Comparison of ENCODE assay signal across 9 cellular contexts in genomic region chr3:126197854-126198584, GRCh38. TPM values are rescaled to one million over a fixed set of nuclear protein-coding genes. Genes with fewer than 3 reads are reported as not detected.
DNase-seq lines count a peak whose midpoint lies in the region; ATAC-seq, FAIRE-seq and TF ChIP-seq lines count a peak whose summit lies in the region.
"Had no signal": no experiment of that assay in that cellular context is flagged by ENCODE, and none has a peak within 500 bp of the region (broad histone marks: within the 10 kb centered on the region; RNA-seq: fewer than 3 reads in every experiment).

No MANE protein-coding gene starts in this region.

- peak; percentile 42 for FAIRE-seq in GM12892 (lab: Jason Lieb, UNC)
- FAIRE-seq: islet of Langerhans had no signal

- H4K8ac ChIP-seq in neuronal stem cell (ENCODE audit: low read depth, low read length), result no peak overlapping the region

- H3K4me3 ChIP-seq in tibial artery, result no peak overlapping the region
- H3K4me3 ChIP-seq in neuronal stem cell (ENCODE audit: low read length in 2 of 2), result no peak overlapping the region

- H2BK5ac ChIP-seq in neuronal stem cell (ENCODE audit: low read length), result no peak overlapping the region

- no peak overlapping the region for H2BK12ac ChIP-seq in neuronal stem cell (ENCODE audit: low read length)

- peak; percentile 51 for TF ChIP-seq CTCF in natural killer cell (IDR thresholded peaks at IDR 0.05)
- TF ChIP-seq CTCF in tibial artery (IDR thresholded peaks at IDR 0.05), result peak; percentile 76 to 77

- no peak overlapping the region for H3K4me2 ChIP-seq in neuronal stem cell (ENCODE audit: insufficient read depth, low read length, poor library complexity, severe bottlenecking)

- no peak overlapping the region for H3K4ac ChIP-seq in neuronal stem cell (ENCODE audit: low read length)

- no peaks in the 10 kb centered on the region for H3K79me1 ChIP-seq in neuronal stem cell (ENCODE audit: low read depth, low read length)

- H3K9me3 Mint-ChIP-seq in natural killer cell, result peaks cover 0 to 3% of the 10 kb centered on the region in 2 donors

- H3K36me3 ChIP-seq in tibial artery (no peaks in the 10 kb centered on the region), neuronal stem cell (replicated peaks in 1 of 2; ENCODE audit: control insufficient read depth in 2 of 2, insufficient read depth in 2 of 2, low read length in 2 of 2) (no peaks in the 10 kb centered on the region)

- H3K27me3 ChIP-seq in tibial artery, result no peaks in the 10 kb centered on the region
- H3K27me3 ChIP-seq in neuronal stem cell (ENCODE audit: control insufficient read depth in 3 of 3, insufficient read depth in 3 of 3, low read depth in 1 of 3, low read length in 3 of 3), result no peaks in the 10 kb centered on the region

- no peak overlapping the region for H4K91ac ChIP-seq in neuronal stem cell (ENCODE audit: low read depth, low read length, poor library complexity)

- H3K36me3 Mint-ChIP-seq in natural killer cell, result no peaks in the 10 kb centered on the region

- H3K9me3 ChIP-seq in tibial artery (no peaks in the 10 kb centered on the region), neuronal stem cell (replicated peaks in 1 of 2; ENCODE audit: control insufficient read depth in 2 of 2, insufficient read depth in 1 of 2, low read depth in 1 of 2, low read length in 2 of 2) (peaks cover 0 to 3% of the 10 kb centered on the region in 2 donors)

- no peak overlapping the region for H2AK5ac ChIP-seq in neuronal stem cell (ENCODE audit: low read depth, low read length)

- H3K18ac ChIP-seq in neuronal stem cell (ENCODE audit: low read length), result no peak overlapping the region

- no peak overlapping the region for H3K14ac ChIP-seq in neuronal stem cell (ENCODE audit: low read length)

- no peak overlapping the region for H3K27ac Mint-ChIP-seq in natural killer cell

- no peak overlapping the region for H2BK120ac ChIP-seq in neuronal stem cell (ENCODE audit: low read depth, low read length)

- no peak overlapping the region for H2BK15ac ChIP-seq in neuronal stem cell (ENCODE audit: low read length)

- no peak overlapping the region for H3K9ac ChIP-seq in neuronal stem cell (ENCODE audit: low read depth, low read length, poor library complexity)

- no peak overlapping the region for H3K23ac ChIP-seq in neuronal stem cell (ENCODE audit: low read depth, low read length, poor library complexity)

- intact Hi-C loops in natural killer cell (cut with micrococcal nuclease), result no loop called here
- intact Hi-C loops in tibial artery (cut with DNase I; ENCODE audit: low total_unique reads), result loop anchor here (10.0 kb wide), 1 partner anchor 63 kb away; no protein-coding TSS in a partner anchor

- H3K27ac ChIP-seq in tibial artery (no peak overlapping the region), neuronal stem cell (replicated peaks; ENCODE audit: low read length) (no peak overlapping the region)

- peaks cover 0 to 24% of the 10 kb centered on the region in 2 donors for H3K27me3 Mint-ChIP-seq in natural killer cell (ENCODE audit: low read depth in 2 of 2)

- no peak for TF ChIP-seq POLR2A in GM12892 (IDR thresholded peaks at IDR 0.05; ENCODE audit: low read depth, low read length)
- no peak for TF ChIP-seq POLR2A in erythroblast (IDR thresholded peaks at IDR 0.05; ENCODE audit: low read length)

- DNase-seq in AG08395 (ENCODE audit: low spot score), result peak; percentile 88
- peak; percentile 29 for DNase-seq in GM12892 (ENCODE audit: insufficient read length)
- DNase-seq in NCI-H1694 (lab: John Stamatoyannopoulos, UW), result peak; percentile 54
- DNase-seq in activated CD4-positive, alpha-beta T cell treated with anti-CD3 and anti-CD28 coated beads for 24 hours (ENCODE audit: low read depth in 2 of 2), result peak; percentile 12 to 31
- peak; percentile 20 to 40 for DNase-seq in erythroblast (lab: John Stamatoyannopoulos, UW)
- no peak for DNase-seq in natural killer cell
- peak; percentile 85 to 86 for DNase-seq in tibial artery
- no peak for DNase-seq in neuronal stem cell (ENCODE audit: low spot score)

- H2AFZ ChIP-seq in neuronal stem cell (ENCODE audit: low read length), result no peak overlapping the region

- WGBS in neuronal stem cell (ENCODE audit: extremely low coverage in 2 of 2, insufficient read length in 2 of 2, insufficient replicate concordance in 1 of 2), 2 donors, result no CpG with 5 or more reads among the region's 7 CpGs

- H3K4me1 ChIP-seq in tibial artery (peaks cover 0 to 8% (median 0%) of the 10 kb centered on the region in 4 donors), neuronal stem cell (ENCODE audit: control insufficient read depth in 2 of 2, insufficient read depth in 1 of 2, low read depth in 1 of 2, low read length in 2 of 2) (peaks cover 2 to 3% of the 10 kb centered on the region in 2 donors)

- no peaks in the 10 kb centered on the region for H3K4me1 Mint-ChIP-seq in natural killer cell

- peak in 2 of 3 donors; percentile 34 to 76 for ATAC-seq in natural killer cell

- H3K4me3 Mint-ChIP-seq in natural killer cell, result no peak overlapping the region

RNA-seq across cellular contexts. Expression of gene ALDH1L1, which starts 17.6 kb away (rescaled TPM):
- polyA plus RNA-seq in GM12892 (2012; ENCODE audit: missing spikeins), result 0.55 TPM
- not detected for total RNA-seq in natural killer cell
- 0.57 TPM for polyA plus RNA-seq in neuronal stem cell (2013, experiment 1 of 2)
- 0.60 TPM for polyA plus RNA-seq in neuronal stem cell (2013, experiment 2 of 2)

Comparison
In these comparisons a context has a peak if more than half of its experiments do, and no peak if none do; other contexts are left out.
1. DNase-seq: peak in AG08395 (single experiment), GM12892 (single experiment), NCI-H1694 (single experiment), activated CD4-positive, alpha-beta T cell treated with anti-CD3 and anti-CD28 coated beads for 24 hours (2 of 2), erythroblast (2 of 2) and tibial artery (2 of 2); none in natural killer cell (single experiment) and neuronal stem cell (single experiment).